In genomic region chr10:71128311-71129010, GRCh38 we compare ENCODE assay signal across 20 cellular contexts.
DNase-seq lines count a peak whose midpoint lies in the region; ATAC-seq, FAIRE-seq and TF ChIP-seq lines count a peak whose summit lies in the region.
"Had no signal": no experiment of that assay in that cellular context is flagged by ENCODE, and none has a peak within 500 bp of the region (broad histone marks: within the 10 kb centered on the region; RNA-seq: fewer than 3 reads in every experiment).

No MANE protein-coding gene starts in this region.

- BruUV-seq in K562 (replicated peaks; lab: Mats Ljungman, UMichigan): no TSS peak

- no peak overlapping the region for H3K4me2 ChIP-seq in K562 (ENCODE audit: insufficient read depth, low read length)
- H3K4me2 ChIP-seq: PC-9, SK-N-SH had no signal

- in situ Hi-C loops in K562 (cut with MboI): no loop called here

- POLR2A ChIA-PET in K562 (lab: Yijun Ruan, JAX): interaction anchor here (0.6 kb wide), 2 partner anchors 19 to 21 kb away, joined by 3 read pairs; no protein-coding TSS in a partner anchor

- no peak overlapping the region for H3K9ac ChIP-seq in K562 (ENCODE audit: insufficient read depth in 1 of 2, low read depth in 2 of 2, low read length in 2 of 2)
- H3K9ac ChIP-seq: SK-N-SH had no signal

- H3K27me3 Mint-ChIP-seq in type B pancreatic cell: peaks cover 5% of the 10 kb centered on the region

- DNase-seq in left ventricle myocardium inferior (no peak), cardiac septum (ENCODE audit: low spot score) (no peak), K562 (ENCODE audit: extremely low read depth in 1 of 4, low spot score in 3 of 4) (peak in 1 of 4 experiments; percentile 1), iris pigment epithelial cell (ENCODE audit: low read depth) (peak; percentile 5), type B pancreatic cell (ENCODE audit: extremely low spot score, unreplicated experiment) (no peak), NCI-H510A treated with DMSO at 0.1 percent for 48 hours (lab: John Stamatoyannopoulos, UW) (no peak), NCI-H1105 treated with DMSO at 0.1 percent for 48 hours (lab: John Stamatoyannopoulos, UW) (no peak)
- DNase-seq: activated CD4-positive, alpha-beta memory T cell treated with anti-CD3 and anti-CD28 coated beads for 36 hours; cerebellar nuclear complex; gastrocnemius medialis; mesenchymal stem cell; NCI-H2029 treated with DMSO at 0.1 percent for 48 hours; NCI-H524; sigmoid colon; SK-N-SH; stimulated activated CD4-positive, alpha-beta T cell treated with anti-CD3 and anti-CD28 coated beads, Interleukin-2, amount 100 ng/mL, for 48 hours had no signal

- H3K9me3 Mint-ChIP-seq in type B pancreatic cell: no peaks in the 10 kb centered on the region
- H3K9me3 Mint-ChIP-seq: activated CD4-positive, alpha-beta memory T cell treated with anti-CD3 and anti-CD28 coated beads for 36 hours had no signal

- H3K4me3 ChIP-seq in left ventricle myocardium inferior (no peak overlapping the region), K562 (no peak overlapping the region)
- H3K4me3 ChIP-seq: gastrocnemius medialis, PC-9, sigmoid colon had no signal

- H3K79me2 ChIP-seq in K562 (ENCODE audit: control insufficient read depth, insufficient read depth, low read length): no peaks in the 10 kb centered on the region

- H4K20me1 ChIP-seq in K562 (replicated peaks; ENCODE audit: control insufficient read depth, insufficient read depth, low read length): no peaks in the 10 kb centered on the region

- H3K27ac Mint-ChIP-seq in type B pancreatic cell: peak overlapping the region; percentile 4
- H3K27ac Mint-ChIP-seq: activated CD4-positive, alpha-beta memory T cell treated with anti-CD3 and anti-CD28 coated beads for 36 hours had no signal

- no peak for TF ChIP-seq EP300 in K562 (IDR thresholded peaks at IDR 0.05; ENCODE audit: low read length)

- H3K9me1 ChIP-seq in K562 (ENCODE audit: control insufficient read depth, insufficient read depth, low read length): no peaks in the 10 kb centered on the region

- 1% methylated on average over 8 of the region's 8 CpGs for WGBS in K562 (ENCODE audit: insufficient coverage, low coverage, missing lambda C conversion rate)

- no peak for TF ChIP-seq RAD21 in K562 (CRISPR knock-in tag; conservative IDR thresholded peaks at IDR 0.05 in 1 of 2, IDR thresholded peaks at IDR 0.05 in 1 of 2)

- H3K4me3 Mint-ChIP-seq in type B pancreatic cell: peak overlapping the region; percentile 9
- H3K4me3 Mint-ChIP-seq: activated CD4-positive, alpha-beta memory T cell treated with anti-CD3 and anti-CD28 coated beads for 36 hours had no signal

- H3K36me3 Mint-ChIP-seq in type B pancreatic cell: no peaks in the 10 kb centered on the region
- H3K36me3 Mint-ChIP-seq: activated CD4-positive, alpha-beta memory T cell treated with anti-CD3 and anti-CD28 coated beads for 36 hours had no signal

- H3K4me1 Mint-ChIP-seq in type B pancreatic cell (ENCODE audit: unreplicated experiment): peaks cover 16% of the 10 kb centered on the region

- ATAC-seq in K562 (no peak), HG02798 (IDR thresholded peaks at IDR 0.05; ENCODE audit: poor library complexity, unreplicated experiment) (no peak)
- ATAC-seq: gastrocnemius medialis had no signal

- H3K27ac ChIP-seq in left ventricle myocardium inferior (replicated peaks): peak overlapping the region; percentile 19
- no peak overlapping the region for H3K27ac ChIP-seq in K562 (ENCODE audit: extremely low read depth, low read depth, low read length)
- H3K27ac ChIP-seq: gastrocnemius medialis, neutrophil, PC-9, sigmoid colon had no signal

- CTCF ChIA-PET in K562 (lab: Yijun Ruan, JAX; ENCODE audit: low intra/inter-chr PET ratio): no interaction called here

- H3K9me3 ChIP-seq in left ventricle myocardium inferior (replicated peaks) (no peaks in the 10 kb centered on the region), K562 (replicated peaks; ENCODE audit: control insufficient read depth, insufficient read depth, low read depth, low read length) (no peaks in the 10 kb centered on the region)
- H3K9me3 ChIP-seq: gastrocnemius medialis, neutrophil, sigmoid colon, SK-N-SH had no signal

- H3K27me3 ChIP-seq in left ventricle myocardium inferior (ENCODE audit: low read depth): peaks cover 29% of the 10 kb centered on the region
- H3K27me3 ChIP-seq in K562 (ENCODE audit: control insufficient read depth in 2 of 2, insufficient read depth in 2 of 2, low read length in 2 of 2): peaks cover 12 to 51% of the 10 kb centered on the region in 2 experiments
- H3K27me3 ChIP-seq: gastrocnemius medialis, sigmoid colon had no signal

- no peaks in the 10 kb centered on the region for H3K36me3 ChIP-seq in left ventricle myocardium inferior
- H3K36me3 ChIP-seq in K562 (ENCODE audit: control insufficient read depth, insufficient read depth, low read length): no peaks in the 10 kb centered on the region
- H3K36me3 ChIP-seq: gastrocnemius medialis, neutrophil, sigmoid colon had no signal

- no peak overlapping the region for H2AFZ ChIP-seq in K562 (ENCODE audit: low read depth, low read length)
- H2AFZ ChIP-seq: PC-9 had no signal

- H3K4me1 ChIP-seq in left ventricle myocardium inferior: peaks cover 16% of the 10 kb centered on the region
- no peaks in the 10 kb centered on the region for H3K4me1 ChIP-seq in K562 (replicated peaks in 1 of 2; ENCODE audit: control insufficient read depth in 2 of 2, insufficient read depth in 2 of 2, low read length in 2 of 2)

- TF ChIP-seq CTCF in left ventricle myocardium inferior (IDR thresholded peaks at IDR 0.05; ENCODE audit: borderline replicate concordance) (no peak), K562 (IDR thresholded peaks at IDR 0.05 in 2 of 3, conservative IDR thresholded peaks at IDR 0.05 in 1 of 3; ENCODE audit: insufficient read depth in 2 of 3, low read depth in 1 of 3, low read length in 3 of 3) (no peak), type B pancreatic cell (conservative IDR thresholded peaks at IDR 0.05) (no peak)

- no peak for TF ChIP-seq POLR2A in K562 (conservative IDR thresholded peaks at IDR 0.05)

- intact Hi-C loops in left ventricle myocardium inferior (cut with micrococcal nuclease): no loop called here
- intact Hi-C loops in cardiac septum (cut with DNase I): loop anchor here (5.0 kb wide), 1 partner anchor 144 kb away; no protein-coding TSS in a partner anchor
- intact Hi-C loops in K562 (cut with micrococcal nuclease): no loop called here

- no peak for FAIRE-seq in K562 (lab: Jason Lieb, UNC)
- FAIRE-seq: D721Med had no signal

TF ChIP-seq in K562, 482 proteins besides CTCF, POLR2A, EP300 and RAD21:
- TF ChIP-seq PURB (CRISPR knock-in tag; IDR thresholded peaks at IDR 0.05; ENCODE audit: low read depth) (no peak), ATF4 (CRISPR knock-in tag; IDR thresholded peaks at IDR 0.05) (0 out of 2 replicates have a peak, but pooled peaks have one; percentile 9), ELF2 (CRISPR knock-in tag; IDR thresholded peaks at IDR 0.05) (0 out of 2 replicates have a peak, but pooled peaks have one; percentile 43), SOX6 (IDR thresholded peaks at IDR 0.05) (peak; percentile 19; the same call in 1 of the 2 replicates), FOSL1 (tag; conservative IDR thresholded peaks at IDR 0.05) (0 out of 2 replicates have a peak, but pooled peaks have one; percentile 19), PRPF4 (IDR thresholded peaks at IDR 0.05; ENCODE audit: insufficient read depth, low read depth, low read length, poor library complexity, severe bottlenecking) (no peak), ELF1 (tag; IDR thresholded peaks at IDR 0.05) (peak; percentile 49)
